Comparison of ENCODE assay signal across 23 cellular contexts in the genomic region with DNA sequence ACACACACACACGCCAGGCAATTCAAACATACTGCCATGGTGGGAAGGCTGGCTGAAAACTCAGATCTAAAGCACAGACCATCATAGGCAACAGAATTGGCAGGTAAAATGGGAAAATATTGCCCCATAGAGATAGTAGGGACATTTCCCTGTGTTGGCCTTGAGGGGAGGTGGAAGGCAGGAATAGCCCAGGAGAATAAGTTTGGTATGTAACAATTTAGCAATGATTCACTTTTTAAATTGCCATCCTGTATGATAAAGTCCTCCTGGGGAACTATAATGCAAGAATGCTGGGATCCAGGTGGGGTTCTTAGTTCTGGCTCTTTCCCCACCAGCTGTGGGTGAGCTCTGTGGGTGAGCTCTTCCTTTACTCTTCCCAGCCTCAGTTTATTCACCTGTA. TPM values are rescaled to one million over a fixed set of nuclear protein-coding genes. Genes with fewer than 3 reads are reported as not detected.
"Had no signal": no experiment of that assay in that cellular context is flagged by ENCODE, and none has a peak within 500 bp of the region (broad histone marks: within the 10 kb centered on the region; RNA-seq: fewer than 3 reads in every experiment).

No MANE protein-coding gene starts in this region.

- H3K4me1 ChIP-seq: gastrocnemius medialis, heart right ventricle, left ventricle myocardium inferior, lower lobe of right lung, pancreas, testis, tibial nerve had no signal

- H3K4me3 Mint-ChIP-seq: dendritic cell treated with granulocyte-macrophage colony-stimulating factor and Interleukin-4, amounts not matched to agents 40 ng/mL and 50 ng/mL, for 4 days; naive B cell; nephron; stimulated activated memory B cell treated with anti-CD40 and anti-IgM and Interleukin-4, amounts not matched to agents 10 μg/mL and 1 μg/mL and 100 μg/mL, for 72 hours; stimulated activated naive CD8-positive, alpha-beta T cell treated with anti-CD3 and anti-CD28 coated beads, Interleukin-15, Interleukin-2, amounts not matched to agents 100 ng/mL and 50 ng/mL, for 24 hours had no signal

- H3K36me3 Mint-ChIP-seq: naive B cell; stimulated activated memory B cell treated with anti-CD40 and anti-IgM and Interleukin-4, amounts not matched to agents 10 μg/mL and 1 μg/mL and 100 μg/mL, for 72 hours had no signal

- H3K27me3 ChIP-seq: gastrocnemius medialis, testis, tibial nerve had no signal

- H3K27ac ChIP-seq: gastrocnemius medialis, heart right ventricle, left ventricle myocardium inferior, lower lobe of right lung, pancreas, testis, tibial nerve had no signal

- H3K9me3 ChIP-seq: gastrocnemius medialis, heart right ventricle, left ventricle myocardium inferior, lower lobe of right lung, pancreas, testis, tibial nerve had no signal

- H3K27me3 Mint-ChIP-seq: dendritic cell treated with granulocyte-macrophage colony-stimulating factor and Interleukin-4, amounts not matched to agents 40 ng/mL and 50 ng/mL, for 4 days; naive B cell; progenitor cell of endocrine pancreas; stimulated activated memory B cell treated with anti-CD40 and anti-IgM and Interleukin-4, amounts not matched to agents 10 μg/mL and 1 μg/mL and 100 μg/mL, for 72 hours; stimulated activated naive CD8-positive, alpha-beta T cell treated with anti-CD3 and anti-CD28 coated beads, Interleukin-15, Interleukin-2, amounts not matched to agents 100 ng/mL and 50 ng/mL, for 24 hours had no signal

- H3K9me3 Mint-ChIP-seq: dendritic cell treated with granulocyte-macrophage colony-stimulating factor and Interleukin-4, amounts not matched to agents 40 ng/mL and 50 ng/mL, for 4 days; naive B cell; stimulated activated memory B cell treated with anti-CD40 and anti-IgM and Interleukin-4, amounts not matched to agents 10 μg/mL and 1 μg/mL and 100 μg/mL, for 72 hours; stimulated activated naive CD8-positive, alpha-beta T cell treated with anti-CD3 and anti-CD28 coated beads, Interleukin-15, Interleukin-2, amounts not matched to agents 100 ng/mL and 50 ng/mL, for 24 hours had no signal

- H3K36me3 ChIP-seq: gastrocnemius medialis, heart right ventricle, left ventricle myocardium inferior, lower lobe of right lung, pancreas, tibial nerve had no signal

- ATAC-seq: gastrocnemius medialis; heart right ventricle; lower lobe of right lung; pancreas; right cardiac atrium; stimulated activated memory B cell treated with anti-CD40 and anti-IgM and Interleukin-4, amounts not matched to agents 10 μg/mL and 1 μg/mL and 100 μg/mL, for 72 hours had no signal

- DNase-seq: cerebellar nuclear complex; gastrocnemius medialis; heart right ventricle; hypothalamus; left ventricle myocardium inferior; lower lobe of right lung; mesenchymal stem cell; midbrain; naive B cell; occipital lobe; pancreas; right cardiac atrium; small intestine; stimulated activated CD4-positive, alpha-beta T cell treated with anti-CD3 and anti-CD28 coated beads, Interleukin-4, amount 100 ng/mL, for 24 hours; testis had no signal

- H3K27ac Mint-ChIP-seq: dendritic cell treated with granulocyte-macrophage colony-stimulating factor and Interleukin-4, amounts not matched to agents 40 ng/mL and 50 ng/mL, for 4 days; naive B cell; nephron; progenitor cell of endocrine pancreas; stimulated activated memory B cell treated with anti-CD40 and anti-IgM and Interleukin-4, amounts not matched to agents 10 μg/mL and 1 μg/mL and 100 μg/mL, for 72 hours; stimulated activated naive CD8-positive, alpha-beta T cell treated with anti-CD3 and anti-CD28 coated beads, Interleukin-15, Interleukin-2, amounts not matched to agents 100 ng/mL and 50 ng/mL, for 24 hours had no signal

- H3K4me3 ChIP-seq: gastrocnemius medialis, heart right ventricle, left ventricle myocardium inferior, lower lobe of right lung, pancreas, testis, tibial nerve had no signal

RNA-seq across cellular contexts. Expression of a gene that starts 51.0 kb away (rescaled TPM):
- total RNA-seq: gastrocnemius medialis, heart right ventricle, left ventricle myocardium inferior, lower lobe of right lung, occipital lobe, pancreas, progenitor cell of endocrine pancreas, right cardiac atrium, tibial nerve, urinary bladder had no signal
- polyA plus RNA-seq: esophagus, heart right ventricle, pancreas, right cardiac atrium, small intestine, urinary bladder had no signal
